23 cellular contexts compared by ENCODE assay signal in genomic region chr7:81234896-81235295, GRCh38.
A peak's percentile ranks its signal among the peaks of the same experiment; 100 is the strongest.
DNase-seq lines count a peak whose midpoint lies in the region; TF ChIP-seq lines count a peak whose summit lies in the region.
"Had no signal": no experiment of that assay in that cellular context is flagged by ENCODE, and none has a peak within 500 bp of the region (broad histone marks: within the 10 kb centered on the region; RNA-seq: fewer than 3 reads in every experiment).

No MANE protein-coding gene starts in this region.

- intact Hi-C loops in mammary epithelial cell (cut with micrococcal nuclease) (no loop called here), MCF 10A (cut with micrococcal nuclease) (no loop called here)

- H3K9me3 ChIP-seq in mammary epithelial cell (replicated peaks; ENCODE audit: insufficient read depth, low read length) (no peaks in the 10 kb centered on the region), osteoblast (ENCODE audit: low read depth, low read length) (no peaks in the 10 kb centered on the region)
- H3K9me3 ChIP-seq: right lobe of liver, tibial artery had no signal

- no peak overlapping the region for H3K9ac ChIP-seq in mammary epithelial cell (ENCODE audit: insufficient read depth, low read length)

- dilution Hi-C loops in mammary epithelial cell (cut with HindIII; ENCODE audit: low sequenced_read_pairs): no loop called here

- H3K27me3 Mint-ChIP-seq in MCF 10A (ENCODE audit: insufficient read depth, unreplicated experiment): no peaks in the 10 kb centered on the region
- H3K27me3 Mint-ChIP-seq: activated CD4-positive, alpha-beta T cell treated with anti-CD3 and anti-CD28 coated beads, Interleukin-2, amount 10 ng/mL, durations not matched to agents 7 days and 5 days; activated naive CD4-positive, alpha-beta T cell treated with anti-CD3 and anti-CD28 coated beads, Interleukin-2, amount 10 ng/mL, durations not matched to agents 7 days and 5 days; B cell; stimulated activated naive CD8-positive, alpha-beta T cell treated with anti-CD3 and anti-CD28 coated beads, Interleukin-15, amount 100 ng/mL, for 72 hours had no signal

- in situ Hi-C loops in mammary epithelial cell (cut with MboI; ENCODE audit: low sequenced_read_pairs in 2 of 2): no loop called here

- DNase-seq in mammary epithelial cell: peak; percentile 17
- no peak for DNase-seq in MCF 10A (ENCODE audit: unreplicated experiment)
- DNase-seq in brain pericyte (ENCODE audit: low read depth, low spot score): peak; percentile 31
- peak; percentile 62 for DNase-seq in fibroblast of the aortic adventitia (ENCODE audit: low read depth)
- no peak for DNase-seq in NCI-H128 (lab: John Stamatoyannopoulos, UW; ENCODE audit: unreplicated experiment)
- DNase-seq in NCI-H526 treated with DMSO at 0.1 percent for 48 hours (lab: John Stamatoyannopoulos, UW): no peak
- no peak for DNase-seq in osteoblast (ENCODE audit: insufficient read length, low spot score, missing footprints)
- no peak for DNase-seq in GM10266 (ENCODE audit: extremely low spot score)
- DNase-seq: activated CD4-positive, alpha-beta T cell treated with anti-CD3 and anti-CD28 coated beads, Interleukin-2, amount 10 ng/mL, durations not matched to agents 7 days and 5 days; activated naive CD4-positive, alpha-beta T cell treated with anti-CD3 and anti-CD28 coated beads, Interleukin-2, amount 10 ng/mL, durations not matched to agents 7 days and 5 days; anterior cingulate cortex; DND-41; effector CD4-positive, alpha-beta T cell; erythroblast; NCI-H2029; NCI-H774; right lobe of liver; stimulated activated naive CD8-positive, alpha-beta T cell treated with anti-CD3 and anti-CD28 coated beads, Interleukin-15, amount 100 ng/mL, for 72 hours had no signal

- H3K4me3 ChIP-seq in mammary epithelial cell (replicated peaks in 1 of 3; ENCODE audit: insufficient read depth in 1 of 3, low read depth in 2 of 3, low read length in 3 of 3) (no peak overlapping the region), fibroblast of the aortic adventitia (ENCODE audit: low read depth, low read length) (no peak overlapping the region), osteoblast (ENCODE audit: insufficient read depth, low read length) (no peak overlapping the region)
- H3K4me3 ChIP-seq: right lobe of liver, tibial artery had no signal

- H3K4me2 ChIP-seq in mammary epithelial cell (ENCODE audit: insufficient read depth, low read depth, low read length) (no peak overlapping the region), osteoblast (ENCODE audit: insufficient read depth, low read length) (no peak overlapping the region)

- no peaks in the 10 kb centered on the region for H3K4me1 ChIP-seq in mammary epithelial cell (ENCODE audit: insufficient read depth, low read length)
- H3K4me1 ChIP-seq in osteoblast (ENCODE audit: insufficient read depth, low read length): no peaks in the 10 kb centered on the region
- H3K4me1 ChIP-seq: right lobe of liver, tibial artery had no signal

- H3K27ac ChIP-seq in mammary epithelial cell (ENCODE audit: insufficient read depth, low read depth, low read length) (no peak overlapping the region), osteoblast (ENCODE audit: low read depth, low read length) (no peak overlapping the region)
- H3K27ac ChIP-seq: 22Rv1, right lobe of liver, tibial artery, VCaP had no signal

- H3K27me3 ChIP-seq in mammary epithelial cell (ENCODE audit: insufficient read depth, low read length): no peaks in the 10 kb centered on the region
- H3K27me3 ChIP-seq in osteoblast (ENCODE audit: insufficient read depth, low read length): no peaks in the 10 kb centered on the region
- H3K27me3 ChIP-seq: right lobe of liver, tibial artery had no signal

- no peaks in the 10 kb centered on the region for H3K36me3 Mint-ChIP-seq in MCF 10A (ENCODE audit: insufficient read depth, unreplicated experiment)
- H3K36me3 Mint-ChIP-seq: activated naive CD4-positive, alpha-beta T cell treated with anti-CD3 and anti-CD28 coated beads, Interleukin-2, amount 10 ng/mL, durations not matched to agents 7 days and 5 days had no signal

- no peaks in the 10 kb centered on the region for H3K4me1 Mint-ChIP-seq in MCF 10A (ENCODE audit: insufficient read depth, unreplicated experiment)
- H3K4me1 Mint-ChIP-seq: activated CD4-positive, alpha-beta T cell treated with anti-CD3 and anti-CD28 coated beads, Interleukin-2, amount 10 ng/mL, durations not matched to agents 7 days and 5 days; activated naive CD4-positive, alpha-beta T cell treated with anti-CD3 and anti-CD28 coated beads, Interleukin-2, amount 10 ng/mL, durations not matched to agents 7 days and 5 days; B cell; stimulated activated naive CD8-positive, alpha-beta T cell treated with anti-CD3 and anti-CD28 coated beads, Interleukin-15, amount 100 ng/mL, for 72 hours had no signal

- CTCF ChIA-PET in mammary epithelial cell (lab: Charles Lee; ENCODE audit: low non-redundant PET) (no interaction called here), MCF 10A (lab: Yijun Ruan, JAX) (interaction anchor here (0.6 to 1.7 kb wide), 4 partner anchors 10 to 1131 kb away, joined by 3 to 5 read pairs (median 3); no protein-coding TSS in a partner anchor)

- TF ChIP-seq CTCF in mammary epithelial cell (conservative IDR thresholded peaks at IDR 0.05 in 1 of 2, IDR thresholded peaks at IDR 0.05 in 1 of 2; ENCODE audit: extremely low read depth in 1 of 2, insufficient read depth in 1 of 2, low read depth in 1 of 2, low read length in 2 of 2) (no peak), MCF 10A (IDR thresholded peaks at IDR 0.05; ENCODE audit: unreplicated experiment) (no peak), fibroblast of the aortic adventitia (IDR thresholded peaks at IDR 0.05; ENCODE audit: insufficient read depth, low read length) (no peak), osteoblast (IDR thresholded peaks at IDR 0.05; ENCODE audit: extremely low read depth, low read depth, low read length) (no peak), GM10266 (IDR thresholded peaks at IDR 0.05; ENCODE audit: control insufficient read depth, insufficient read depth, low read depth, missing control alignments) (no peak)

- BruUV-seq in mammary epithelial cell (replicated peaks; lab: Mats Ljungman, UMichigan): no TSS peak
- BruUV-seq in MCF 10A (replicated peaks; lab: Mats Ljungman, UMichigan): no TSS peak

- no CpG with 5 or more reads among the region's 1 CpG for WGBS in mammary epithelial cell (ENCODE audit: low coverage, missing lambda C conversion rate)

- no peak overlapping the region for H3K4me3 Mint-ChIP-seq in MCF 10A (ENCODE audit: unreplicated experiment)
- H3K4me3 Mint-ChIP-seq: activated CD4-positive, alpha-beta T cell treated with anti-CD3 and anti-CD28 coated beads, Interleukin-2, amount 10 ng/mL, durations not matched to agents 7 days and 5 days; activated naive CD4-positive, alpha-beta T cell treated with anti-CD3 and anti-CD28 coated beads, Interleukin-2, amount 10 ng/mL, durations not matched to agents 7 days and 5 days; activated T-helper 1 cell treated with anti-CD3 and anti-CD28 coated beads, Interleukin-12 subunit alpha, Interleukin-12 subunit beta, Interleukin-2, Interleukin-4 antibody, amounts not matched to agents 30 ng/mL and 10 ng/mL and 1 ng/mL, durations not matched to agents 14 hours and 24 hours and 36 hours; B cell; stimulated activated naive CD8-positive, alpha-beta T cell treated with anti-CD3 and anti-CD28 coated beads, Interleukin-15, amount 100 ng/mL, for 72 hours had no signal

- H4K20me1 ChIP-seq in mammary epithelial cell (ENCODE audit: insufficient read depth, low read length) (no peaks in the 10 kb centered on the region), osteoblast (ENCODE audit: insufficient read depth, low read length) (no peaks in the 10 kb centered on the region)

- H2AFZ ChIP-seq in mammary epithelial cell (ENCODE audit: low read depth, low read length): no peak overlapping the region
- no peak overlapping the region for H2AFZ ChIP-seq in osteoblast (ENCODE audit: low read length)

- no peaks in the 10 kb centered on the region for H3K36me3 ChIP-seq in mammary epithelial cell (ENCODE audit: insufficient read depth, low read length)
- H3K36me3 ChIP-seq in osteoblast (ENCODE audit: insufficient read depth, low read length): no peaks in the 10 kb centered on the region
- H3K36me3 ChIP-seq: right lobe of liver, tibial artery had no signal

- no peak overlapping the region for H3K27ac Mint-ChIP-seq in MCF 10A (ENCODE audit: low read depth, unreplicated experiment)
- H3K27ac Mint-ChIP-seq: activated CD4-positive, alpha-beta T cell treated with anti-CD3 and anti-CD28 coated beads, Interleukin-2, amount 10 ng/mL, durations not matched to agents 7 days and 5 days; activated naive CD4-positive, alpha-beta T cell treated with anti-CD3 and anti-CD28 coated beads, Interleukin-2, amount 10 ng/mL, durations not matched to agents 7 days and 5 days; activated T-helper 1 cell treated with anti-CD3 and anti-CD28 coated beads, Interleukin-12 subunit alpha, Interleukin-12 subunit beta, Interleukin-2, Interleukin-4 antibody, amounts not matched to agents 30 ng/mL and 10 ng/mL and 1 ng/mL, durations not matched to agents 14 hours and 24 hours and 36 hours; B cell; stimulated activated naive CD8-positive, alpha-beta T cell treated with anti-CD3 and anti-CD28 coated beads, Interleukin-15, amount 100 ng/mL, for 72 hours had no signal

- peaks cover 4% of the 10 kb centered on the region for H3K9me3 Mint-ChIP-seq in MCF 10A (ENCODE audit: unreplicated experiment)
- H3K9me3 Mint-ChIP-seq: activated CD4-positive, alpha-beta T cell treated with anti-CD3 and anti-CD28 coated beads, Interleukin-2, amount 10 ng/mL, durations not matched to agents 7 days and 5 days had no signal

- no peaks in the 10 kb centered on the region for H3K79me2 ChIP-seq in mammary epithelial cell (ENCODE audit: insufficient read depth, low read length)
- H3K79me2 ChIP-seq in osteoblast (ENCODE audit: insufficient read depth, low read length): no peaks in the 10 kb centered on the region

- POLR2A ChIA-PET in MCF 10A (lab: Yijun Ruan, JAX): interaction anchor here (0.7 to 1.5 kb wide), 3 partner anchors 32 to 316 kb away, joined by 3 to 4 read pairs (median 4); partner anchors contain the start of gene SEMA3C

Comparison
In these comparisons a context has a peak if more than half of its experiments do, and no peak if none do; other contexts are left out.
1. DNase-seq: peak in mammary epithelial cell (single experiment), brain pericyte (single experiment) and fibroblast of the aortic adventitia (single experiment); none in MCF 10A (single experiment), NCI-H128 (single experiment), NCI-H526 treated with DMSO at 0.1 percent for 48 hours (single experiment), osteoblast (single experiment) and GM10266 (single experiment).